In the genomic region with DNA sequence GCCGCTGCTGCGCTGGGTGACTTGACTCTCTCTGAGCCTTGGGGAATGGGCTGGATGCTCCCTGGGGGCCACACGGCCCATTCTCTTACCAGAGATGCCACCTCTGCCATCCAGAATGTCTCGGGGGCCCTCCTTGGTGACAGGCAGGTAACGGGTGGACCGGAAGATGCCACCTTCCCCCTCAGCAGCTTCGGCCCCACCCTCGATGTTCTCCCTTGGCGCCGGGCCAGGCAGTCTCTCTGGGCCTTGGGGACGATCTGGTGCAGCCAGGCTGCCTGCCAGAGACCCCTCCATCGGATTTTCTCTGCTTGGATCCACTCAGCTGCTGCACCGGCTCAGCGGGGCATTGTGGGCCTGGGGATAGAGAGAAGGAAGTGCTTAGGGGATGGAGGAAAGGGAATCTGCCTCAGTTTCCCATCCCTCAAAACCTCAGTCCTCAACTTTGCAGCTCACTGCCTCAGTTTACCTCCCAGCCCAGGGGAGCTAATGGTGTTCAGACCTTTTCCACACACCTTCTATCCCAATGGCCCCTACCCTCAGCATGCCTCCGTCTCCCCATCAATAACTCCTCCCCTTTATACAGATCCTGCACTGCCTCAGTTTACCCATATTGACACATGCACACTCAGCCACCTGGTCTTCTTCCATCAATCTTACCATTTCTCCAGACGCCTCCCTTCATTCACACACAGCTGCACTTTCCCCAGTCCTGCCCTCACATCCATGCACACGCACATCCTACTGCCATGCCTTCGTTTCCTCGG, we compare ENCODE assay signal across 2 cellular contexts.
TF ChIP-seq lines count a peak whose summit lies in the region.

No MANE protein-coding gene starts in this region.

TF ChIP-seq in IMR-90, 13 proteins besides CTCF, POLR2A, EP300 and RAD21:
- TF ChIP-seq RCOR1 (IDR thresholded peaks at IDR 0.05; ENCODE audit: insufficient replicate concordance, low read length) (no peak), RFX5 (IDR thresholded peaks at IDR 0.05; ENCODE audit: low read depth, low read length) (no peak), CEBPB (IDR thresholded peaks at IDR 0.05; ENCODE audit: low read depth, low read length) (no peak)

TF ChIP-seq in neural cell, 6 proteins besides CTCF, POLR2A, EP300 and RAD21:
- TF ChIP-seq EZH2 (IDR thresholded peaks at IDR 0.05; ENCODE audit: borderline replicate concordance, insufficient read depth, low read length, poor library complexity, severe bottlenecking) (no peak), POLR2AphosphoS5 (IDR thresholded peaks at IDR 0.05) (no peak), TAF1 (IDR thresholded peaks at IDR 0.05; ENCODE audit: low read depth) (no peak), SMC3 (conservative IDR thresholded peaks at IDR 0.05; ENCODE audit: poor library complexity) (no peak), MXI1 (conservative IDR thresholded peaks at IDR 0.05; ENCODE audit: poor library complexity, severe bottlenecking) (no peak)
- TF ChIP-seq, protein P1, sequence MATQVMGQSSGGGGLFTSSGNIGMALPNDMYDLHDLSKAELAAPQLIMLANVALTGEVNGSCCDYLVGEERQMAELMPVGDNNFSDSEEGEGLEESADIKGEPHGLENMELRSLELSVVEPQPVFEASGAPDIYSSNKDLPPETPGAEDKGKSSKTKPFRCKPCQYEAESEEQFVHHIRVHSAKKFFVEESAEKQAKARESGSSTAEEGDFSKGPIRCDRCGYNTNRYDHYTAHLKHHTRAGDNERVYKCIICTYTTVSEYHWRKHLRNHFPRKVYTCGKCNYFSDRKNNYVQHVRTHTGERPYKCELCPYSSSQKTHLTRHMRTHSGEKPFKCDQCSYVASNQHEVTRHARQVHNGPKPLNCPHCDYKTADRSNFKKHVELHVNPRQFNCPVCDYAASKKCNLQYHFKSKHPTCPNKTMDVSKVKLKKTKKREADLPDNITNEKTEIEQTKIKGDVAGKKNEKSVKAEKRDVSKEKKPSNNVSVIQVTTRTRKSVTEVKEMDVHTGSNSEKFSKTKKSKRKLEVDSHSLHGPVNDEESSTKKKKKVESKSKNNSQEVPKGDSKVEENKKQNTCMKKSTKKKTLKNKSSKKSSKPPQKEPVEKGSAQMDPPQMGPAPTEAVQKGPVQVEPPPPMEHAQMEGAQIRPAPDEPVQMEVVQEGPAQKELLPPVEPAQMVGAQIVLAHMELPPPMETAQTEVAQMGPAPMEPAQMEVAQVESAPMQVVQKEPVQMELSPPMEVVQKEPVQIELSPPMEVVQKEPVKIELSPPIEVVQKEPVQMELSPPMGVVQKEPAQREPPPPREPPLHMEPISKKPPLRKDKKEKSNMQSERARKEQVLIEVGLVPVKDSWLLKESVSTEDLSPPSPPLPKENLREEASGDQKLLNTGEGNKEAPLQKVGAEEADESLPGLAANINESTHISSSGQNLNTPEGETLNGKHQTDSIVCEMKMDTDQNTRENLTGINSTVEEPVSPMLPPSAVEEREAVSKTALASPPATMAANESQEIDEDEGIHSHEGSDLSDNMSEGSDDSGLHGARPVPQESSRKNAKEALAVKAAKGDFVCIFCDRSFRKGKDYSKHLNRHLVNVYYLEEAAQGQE (IDR thresholded peaks at IDR 0.05; ENCODE audit: borderline replicate concordance): no peak
